ENCODE assay signal across 15 cellular contexts in the genomic region with DNA sequence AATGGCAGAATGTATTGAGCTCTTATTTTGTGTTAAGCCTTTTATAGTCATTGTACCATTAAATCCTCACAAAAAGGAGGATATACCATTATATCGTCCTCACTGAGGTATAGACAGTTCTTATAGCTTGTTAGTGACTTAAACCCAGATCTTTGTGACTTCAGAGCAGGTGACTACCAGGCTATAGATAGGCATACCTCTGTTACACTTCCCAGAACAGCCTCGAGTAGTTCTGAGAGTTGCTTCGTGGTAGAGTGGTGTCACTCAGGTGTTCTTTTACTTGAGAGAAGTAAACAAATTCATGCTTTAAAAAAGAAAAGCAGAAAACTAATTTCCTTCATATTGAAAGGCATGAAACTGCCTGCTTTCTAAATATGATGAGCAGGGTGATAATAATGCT. TPM values are rescaled to one million over a fixed set of nuclear protein-coding genes. Genes with fewer than 3 reads are reported as not detected.
DNase-seq lines count a peak whose midpoint lies in the region; ATAC-seq, FAIRE-seq and TF ChIP-seq lines count a peak whose summit lies in the region.
"Had no signal": no experiment of that assay in that cellular context is flagged by ENCODE, and none has a peak within 500 bp of the region (broad histone marks: within the 10 kb centered on the region; RNA-seq: fewer than 3 reads in every experiment).

No MANE protein-coding gene starts in this region.

- H3K4me3 ChIP-seq in left lung, result no peak overlapping the region
- H3K4me3 ChIP-seq in CD4-positive, alpha-beta memory T cell (ENCODE audit: low read length in 2 of 2), result no peak overlapping the region
- H3K4me3 ChIP-seq: BLaER1 treated with 17β-estradiol and CSF1 and Interleukin-3, amounts not matched to agents 10 nM and 100 nM had no signal

- CTCF ChIA-PET in CD4-positive, alpha-beta memory T cell (lab: Charles Lee; ENCODE audit: partially characterized antibody), result no interaction called here

- no peak for TF ChIP-seq CTCF in left lung (IDR thresholded peaks at IDR 0.05)

- no peaks in the 10 kb centered on the region for H3K9me3 ChIP-seq in left lung
- H3K9me3 ChIP-seq in CD4-positive, alpha-beta memory T cell (ENCODE audit: control insufficient read depth in 1 of 2, low read length in 2 of 2), result no peaks in the 10 kb centered on the region

- DNase-seq in NCI-H82 (lab: John Stamatoyannopoulos, UW) (peak; percentile 23), NCI-H82 treated with DMSO at 0.1 percent for 48 hours (lab: John Stamatoyannopoulos, UW; ENCODE audit: unreplicated experiment) (no peak), GM19239 (ENCODE audit: insufficient read length, low spot score) (no peak), left lung (no peak), GOT3 (lab: John Stamatoyannopoulos, UW) (no peak), mucosa of gallbladder (ENCODE audit: low spot score) (no peak)
- no peak for DNase-seq in CD4-positive, alpha-beta memory T cell
- DNase-seq: 8988T, COR-L47, NCI-H1048, NCI-H146, RPMI8226 had no signal

- no peaks in the 10 kb centered on the region for H3K4me1 ChIP-seq in left lung
- H3K4me1 ChIP-seq in CD4-positive, alpha-beta memory T cell (ENCODE audit: insufficient read depth, low read length), result no peaks in the 10 kb centered on the region

- peak; percentile 21 for FAIRE-seq in GM19239 (lab: Jason Lieb, UNC)
- FAIRE-seq: H54 had no signal

- H3K36me3 Mint-ChIP-seq in CD4-positive, alpha-beta memory T cell, result peaks cover 39 to 40% of the 10 kb centered on the region in 2 donors

- H3K4me1 Mint-ChIP-seq in CD4-positive, alpha-beta memory T cell, result peaks cover 0 to 5% (median 1%) of the 10 kb centered on the region in 4 donors

- POLR2A ChIA-PET in CD4-positive, alpha-beta memory T cell (lab: Charles Lee; ENCODE audit: partially characterized antibody), result no interaction called here

- H3K36me3 ChIP-seq in left lung, result no peaks in the 10 kb centered on the region
- no peaks in the 10 kb centered on the region for H3K36me3 ChIP-seq in CD4-positive, alpha-beta memory T cell (ENCODE audit: insufficient read depth, low read length)

- H3K27me3 Mint-ChIP-seq in CD4-positive, alpha-beta memory T cell, result no peaks in the 10 kb centered on the region

- H3K27ac ChIP-seq in left lung, result no peak overlapping the region
- H3K27ac ChIP-seq in CD4-positive, alpha-beta memory T cell (ENCODE audit: low read depth, low read length), result no peak overlapping the region
- H3K27ac ChIP-seq: BLaER1 treated with 17β-estradiol and CSF1 and Interleukin-3, amounts not matched to agents 10 nM and 100 nM had no signal

- no peaks in the 10 kb centered on the region for H3K27me3 ChIP-seq in left lung
- H3K27me3 ChIP-seq in CD4-positive, alpha-beta memory T cell (ENCODE audit: insufficient read depth, low read length), result no peaks in the 10 kb centered on the region
- H3K27me3 ChIP-seq: BLaER1 treated with 17β-estradiol and CSF1 and Interleukin-3, amounts not matched to agents 10 nM and 100 nM had no signal

- intact Hi-C loops in left lung (cut with DNase I), result no loop called here
- intact Hi-C loops in CD4-positive, alpha-beta memory T cell (cut with micrococcal nuclease), result no loop called here

- H3K4me3 Mint-ChIP-seq in CD4-positive, alpha-beta memory T cell, result no peak overlapping the region

- H3K27ac Mint-ChIP-seq in CD4-positive, alpha-beta memory T cell, result no peak overlapping the region

- peaks cover 0 to 2% (median 0%) of the 10 kb centered on the region in 8 donors for H3K9me3 Mint-ChIP-seq in CD4-positive, alpha-beta memory T cell

- ATAC-seq in HG02870 (IDR thresholded peaks at IDR 0.05; ENCODE audit: unreplicated experiment) (peak; percentile 74), left lung (peak; percentile 79)

RNA-seq across cellular contexts. Expression of gene SEC22A, which starts 59.9 kb away (rescaled TPM):
- total RNA-seq in left lung, result 10 to 100 TPM; 15.7 to 18.5 TPM
- total RNA-seq in CD4-positive, alpha-beta memory T cell, result 10 to 100 TPM; 19.4 to 23.2 TPM
- polyA plus RNA-seq in CD4-positive, alpha-beta memory T cell, result 10 to 100 TPM; 21.8 to 26.5 TPM
- 16.8 TPM for total RNA-seq in mucosa of gallbladder
